17 cellular contexts compared by ENCODE assay signal in genomic region chr1:11569551-11569950, GRCh38.
"Had no signal": no experiment of that assay in that cellular context is flagged by ENCODE, and none has a peak within 500 bp of the region (broad histone marks: within the 10 kb centered on the region; RNA-seq: fewer than 3 reads in every experiment).

No MANE protein-coding gene starts in this region.

- H3K27ac ChIP-seq: brain microvascular endothelial cell, gastrocnemius medialis, heart left ventricle had no signal

- DNase-seq: activated B cell treated with CpG ODN at 0.5 μM for 24 hours; activated CD4-positive, alpha-beta T cell treated with anti-CD3 and anti-CD28 coated beads for 48 hours; activated CD8-positive, alpha-beta memory T cell treated with anti-CD3 and anti-CD28 coated beads, Interleukin-2, amount 50 U/mL, for 48 hours; activated gamma-delta T cell treated with Interleukin-2 at 50 U/mL for 16 hours; brain microvascular endothelial cell; cerebellar nuclear complex; effector memory CD8-positive, alpha-beta T cell; gastrocnemius medialis; heart left ventricle; left colon; naive B cell; stimulated activated CD4-positive, alpha-beta T cell treated with anti-CD3 and anti-CD28 coated beads, Interleukin-4, amount 100 ng/mL, for 24 hours; stimulated activated CD8-positive, alpha-beta memory T cell treated with anti-CD3 and anti-CD28 coated beads, Interleukin-4, amount 100 ng/mL, for 48 hours; stimulated activated naive CD4-positive, alpha-beta T cell treated with Interleukin-2 at 50 U/mL for 16 hours; substantia nigra; SW 1271; trophoblast cell had no signal
